ENCODE assay signal across 8 cellular contexts in genomic region chr4:76214269-76214628, GRCh38. TPM values are rescaled to one million over a fixed set of nuclear protein-coding genes. Genes with fewer than 3 reads are reported as not detected.
A peak's percentile ranks its signal among the peaks of the same experiment; 100 is the strongest.
DNase-seq lines count a peak whose midpoint lies in the region; ATAC-seq, FAIRE-seq and TF ChIP-seq lines count a peak whose summit lies in the region.

No MANE protein-coding gene starts in this region.

- peak overlapping the region; percentile 88 for H3K4me2 ChIP-seq in smooth muscle cell

- in situ Hi-C loops in G401 (cut with HindIII; ENCODE audit: low sequenced_read_pairs), result no loop called here

- H3K36me3 ChIP-seq in BJ (ENCODE audit: control insufficient read depth, insufficient read depth, low read length) (no peaks in the 10 kb centered on the region), gastroesophageal sphincter (no peaks in the 10 kb centered on the region), smooth muscle cell (ENCODE audit: low read depth) (no peaks in the 10 kb centered on the region)

- TF ChIP-seq EP300 in gastroesophageal sphincter (IDR thresholded peaks at IDR 0.05), result no peak

- CTCF ChIA-PET in BJ (lab: Yijun Ruan, JAX), result interaction anchor here (0.6 to 4.3 kb wide), 4 partner anchors 16 to 34 kb away, joined by 3 to 17 read pairs (median 4); no protein-coding TSS in a partner anchor

- peak overlapping the region; percentile 94 for H3K9ac ChIP-seq in smooth muscle cell (ENCODE audit: low read depth)

- TF ChIP-seq POLR2A in gastroesophageal sphincter (IDR thresholded peaks at IDR 0.05), result no peak
- no peak for TF ChIP-seq POLR2A in H54 (IDR thresholded peaks at IDR 0.05; ENCODE audit: low read depth, low read length)

- H3K27me3 Mint-ChIP-seq in T-helper 17 cell, result no peaks in the 10 kb centered on the region

- POLR2A ChIA-PET in BJ (lab: Charles Lee), result no interaction called here

- H3K4me3 Mint-ChIP-seq in T-helper 17 cell, result peak overlapping the region; percentile 94

- H3K9me3 ChIP-seq in T-helper 17 cell (ENCODE audit: control insufficient read depth, low read length, poor library complexity, severe bottlenecking), result no peaks in the 10 kb centered on the region
- H3K9me3 ChIP-seq in gastroesophageal sphincter, result no peaks in the 10 kb centered on the region
- no peaks in the 10 kb centered on the region for H3K9me3 ChIP-seq in smooth muscle cell (replicated peaks; ENCODE audit: low read depth)

- H3K4me1 ChIP-seq in gastroesophageal sphincter (peaks cover 9 to 61% (median 27%) of the 10 kb centered on the region in 3 donors), smooth muscle cell (ENCODE audit: low read depth) (peaks cover 34% of the 10 kb centered on the region)

- DNase-seq in BJ (ENCODE audit: low read depth) (no peak), T-helper 17 cell (no peak), smooth muscle cell (lab: John Stamatoyannopoulos, UW; ENCODE audit: unreplicated experiment) (no peak), H54 (ENCODE audit: insufficient read length, low spot score) (no peak), NOMO-1 treated with DMSO at 0.1 percent for 48 hours (lab: John Stamatoyannopoulos, UW; ENCODE audit: unreplicated experiment) (no peak), G401 (ENCODE audit: low spot score) (no peak)

- no peaks in the 10 kb centered on the region for H3K36me3 Mint-ChIP-seq in T-helper 17 cell (ENCODE audit: low read depth)

- H3F3A ChIP-seq in smooth muscle cell (ENCODE audit: low read depth), result peaks cover 6% of the 10 kb centered on the region

- H3K4me3 ChIP-seq in BJ (ENCODE audit: low read depth, low read length), result peak overlapping the region; percentile 45
- H3K4me3 ChIP-seq in gastroesophageal sphincter, result peak overlapping the region; percentile 75 to 85
- peak overlapping the region; percentile 94 for H3K4me3 ChIP-seq in smooth muscle cell

- peak overlapping the region; percentile 93 for H2AFZ ChIP-seq in smooth muscle cell (ENCODE audit: low read depth)

- H4K20me1 ChIP-seq in smooth muscle cell (ENCODE audit: low read depth), result peaks cover 24% of the 10 kb centered on the region

- ATAC-seq in GM21529 (IDR thresholded peaks at IDR 0.05; ENCODE audit: unreplicated experiment), result peak; percentile 9
- no peak for ATAC-seq in T-helper 17 cell
- ATAC-seq in gastroesophageal sphincter, result no peak

- peak overlapping the region; percentile 75 to 99 (median 98) for H3K27ac ChIP-seq in gastroesophageal sphincter
- peak overlapping the region; percentile 96 for H3K27ac ChIP-seq in smooth muscle cell (ENCODE audit: low read depth)

- no peak for FAIRE-seq in H54 (lab: Jason Lieb, UNC)

- peaks cover 53% of the 10 kb centered on the region for H3K79me2 ChIP-seq in smooth muscle cell (ENCODE audit: low read depth)

- H3K27ac Mint-ChIP-seq in T-helper 17 cell, result peak overlapping the region; percentile 93

- H3K4me1 Mint-ChIP-seq in T-helper 17 cell, result peaks cover 38% of the 10 kb centered on the region

- WGBS in gastroesophageal sphincter (ENCODE audit: low coverage in 1 of 2), 2 donors, result 8 to 18% methylated on average over 3 to 5 of the region's 5 CpGs
- WGBS in smooth muscle cell (ENCODE audit: low lambda C conversion rate), result 57% methylated on average over 5 of the region's 5 CpGs

- TF ChIP-seq CTCF in BJ (IDR thresholded peaks at IDR 0.05; ENCODE audit: insufficient read depth, low read depth, low read length) (no peak), gastroesophageal sphincter (IDR thresholded peaks at IDR 0.05) (no peak), smooth muscle cell (IDR thresholded peaks at IDR 0.05; ENCODE audit: borderline replicate concordance, insufficient read depth, poor library complexity, severe bottlenecking) (no peak)

- H3K27me3 ChIP-seq in BJ (ENCODE audit: control insufficient read depth, insufficient read depth, low read length) (no peaks in the 10 kb centered on the region), gastroesophageal sphincter (no peaks in the 10 kb centered on the region), smooth muscle cell (ENCODE audit: low read depth) (no peaks in the 10 kb centered on the region)

RNA-seq across cellular contexts. Expression of gene SCARB2, which starts 0.6 kb away (rescaled TPM):
- 65.3 and 120 TPM in 2 replicates for polyA plus RNA-seq in BJ (2011; rRNA removed)
- polyA minus RNA-seq in BJ (2011; rRNA and poly(A)+ RNA removed), result 57.5 and 58.9 TPM in 2 replicates
- 10 to 100 TPM; 27.5 to 28.6 TPM for total RNA-seq in T-helper 17 cell
- total RNA-seq in gastroesophageal sphincter, result 100 to 1,000 TPM; 121 to 169 (median 130) TPM
- total RNA-seq in smooth muscle cell, result 266 and 270 TPM in 2 replicates
- 160 and 162 TPM in 2 replicates for polyA plus RNA-seq in smooth muscle cell
- total RNA-seq in G401 (2014; rRNA removed; shearing (Covaris generic)), result 39.9 and 61.3 TPM in 2 replicates

RNA-seq across cellular contexts. Expression of gene FAM47E, which starts 37.3 kb away (rescaled TPM):
- 0.05 and 0.23 TPM in 2 replicates for polyA plus RNA-seq in BJ (2011; rRNA removed)
- 0.46 TPM in 1 of 2 replicates, not detected in the other for polyA minus RNA-seq in BJ (2011; rRNA and poly(A)+ RNA removed)
- total RNA-seq in T-helper 17 cell, result under 1 TPM in 1 of 2 donors, not detected in 1; 0.72 TPM
- total RNA-seq in gastroesophageal sphincter, result 1 to 10 TPM; 1.1 to 6.2 (median 4.0) TPM
- total RNA-seq in smooth muscle cell, result 0.63 and 1.8 TPM in 2 replicates
- 0.73 and 3.5 TPM in 2 replicates for polyA plus RNA-seq in smooth muscle cell
- 0.37 and 2.8 TPM in 2 replicates for total RNA-seq in G401 (2014; rRNA removed; shearing (Covaris generic))
